ENCODE assay signal across 34 cellular contexts in genomic region chr12:126457776-126458175, GRCh38.
"Had no signal": no experiment of that assay in that cellular context is flagged by ENCODE, and none has a peak within 500 bp of the region (broad histone marks: within the 10 kb centered on the region; RNA-seq: fewer than 3 reads in every experiment).

No MANE protein-coding gene starts in this region.

- H3K9ac ChIP-seq: KMS-11 had no signal

- H3K4me2 ChIP-seq: KMS-11 had no signal

- H3K4me3 ChIP-seq: MG63 had no signal

- H3K27ac ChIP-seq: KMS-11 had no signal

- H3K36me3 ChIP-seq: MG63 had no signal

- DNase-seq: Karpas-422, Kasumi-1, MG63, MM.1S, MV-4-11, NCI-H1048, NCI-H1092, NCI-H1092 treated with DMSO at 0.1 percent for 48 hours, NCI-H1105, NCI-H1105 treated with DMSO at 0.1 percent for 48 hours, NCI-H1417, NCI-H1417 treated with DMSO at 0.1 percent for 48 hours, NCI-H1436, NCI-H1436 treated with DMSO at 0.1 percent for 48 hours, NCI-H146, NCI-H1694, NCI-H1694 treated with DMSO at 0.1 percent for 48 hours, NCI-H187, NCI-H187 treated with DMSO at 0.1 percent for 48 hours, NCI-H1930, NCI-H2029, NCI-H2029 treated with DMSO at 0.1 percent for 48 hours, NCI-H2081, NCI-H2081 treated with DMSO at 0.1 percent for 48 hours, NCI-H2107, NCI-H2171, NCI-H2171 treated with DMSO at 0.1 percent for 48 hours, NCI-H2227 treated with DMSO at 0.1 percent for 48 hours, NCI-H226, NCI-H345, NCI-H446, NCI-H446 treated with DMSO at 0.1 percent for 48 hours, NCI-H510A had no signal

- H3K9me3 ChIP-seq: MG63 had no signal

- H3K27me3 ChIP-seq: MG63 had no signal
